20 cellular contexts compared by ENCODE assay signal in genomic region chr13:73879346-73880020, GRCh38.
A peak's percentile ranks its signal among the peaks of the same experiment; 100 is the strongest.
DNase-seq lines count a peak whose midpoint lies in the region; ATAC-seq, FAIRE-seq and TF ChIP-seq lines count a peak whose summit lies in the region.
"Had no signal": no experiment of that assay in that cellular context is flagged by ENCODE, and none has a peak within 500 bp of the region (broad histone marks: within the 10 kb centered on the region; RNA-seq: fewer than 3 reads in every experiment).

No MANE protein-coding gene starts in this region.

- peak overlapping the region; percentile 3 for H3K27ac Mint-ChIP-seq in stimulated activated memory B cell treated with anti-CD40 and anti-IgM and Interleukin-4, amounts not matched to agents 10 μg/mL and 1 μg/mL and 100 μg/mL, for 72 hours
- H3K27ac Mint-ChIP-seq in progenitor cell of endocrine pancreas: no peak overlapping the region

- peak; percentile 20 for ATAC-seq in Right ventricle myocardium inferior
- ATAC-seq in stimulated activated memory B cell treated with anti-CD40 and anti-IgM and Interleukin-4, amounts not matched to agents 10 μg/mL and 1 μg/mL and 100 μg/mL, for 72 hours: no peak
- no peak for ATAC-seq in GM19324 (IDR thresholded peaks at IDR 0.05; ENCODE audit: low FRiP score, unreplicated experiment)
- ATAC-seq: activated CD4-positive, alpha-beta T cell treated with anti-CD3 and anti-CD28 coated beads for 36 hours; right lobe of liver had no signal

- peak; percentile 73 for FAIRE-seq in endometrium (lab: Jason Lieb, UNC)
- FAIRE-seq: GM12892, islet of Langerhans had no signal

- peaks cover 20% of the 10 kb centered on the region for H3K4me1 Mint-ChIP-seq in stimulated activated memory B cell treated with anti-CD40 and anti-IgM and Interleukin-4, amounts not matched to agents 10 μg/mL and 1 μg/mL and 100 μg/mL, for 72 hours
- no peaks in the 10 kb centered on the region for H3K4me1 Mint-ChIP-seq in progenitor cell of endocrine pancreas (ENCODE audit: low read depth)

- DNase-seq in Right ventricle myocardium inferior (ENCODE audit: missing footprints): no peak
- DNase-seq in right atrium auricular region (ENCODE audit: low spot score): no peak
- peak; percentile 83 to 96 for DNase-seq in NCI-H524 (lab: John Stamatoyannopoulos, UW)
- no peak for DNase-seq in progenitor cell of endocrine pancreas (ENCODE audit: low spot score, unreplicated experiment)
- no peak for DNase-seq in head of caudate nucleus
- DNase-seq: activated CD4-positive, alpha-beta T cell treated with anti-CD3 and anti-CD28 coated beads for 36 hours; Caco-2; GDM1; heart right ventricle; NCI-H510A; occipital lobe; PC-9; right lobe of liver; stimulated activated CD4-positive, alpha-beta T cell treated with anti-CD3 and anti-CD28 coated beads, Interleukin-1b, Interleukin-23, amount 100 ng/mL, for 48 hours; T1000 had no signal

- no peaks in the 10 kb centered on the region for H3K27me3 Mint-ChIP-seq in stimulated activated memory B cell treated with anti-CD40 and anti-IgM and Interleukin-4, amounts not matched to agents 10 μg/mL and 1 μg/mL and 100 μg/mL, for 72 hours
- no peaks in the 10 kb centered on the region for H3K27me3 Mint-ChIP-seq in progenitor cell of endocrine pancreas
- H3K27me3 Mint-ChIP-seq: activated CD4-positive, alpha-beta T cell treated with anti-CD3 and anti-CD28 coated beads for 36 hours had no signal

- H3K36me3 ChIP-seq in right atrium auricular region: no peaks in the 10 kb centered on the region
- H3K36me3 ChIP-seq: heart right ventricle, right lobe of liver had no signal

- no peaks in the 10 kb centered on the region for H3K9me3 ChIP-seq in right atrium auricular region
- H3K9me3 ChIP-seq: right lobe of liver had no signal

- H3K36me3 Mint-ChIP-seq in stimulated activated memory B cell treated with anti-CD40 and anti-IgM and Interleukin-4, amounts not matched to agents 10 μg/mL and 1 μg/mL and 100 μg/mL, for 72 hours: peaks cover 22% of the 10 kb centered on the region
- peaks cover 10% of the 10 kb centered on the region for H3K36me3 Mint-ChIP-seq in progenitor cell of endocrine pancreas (ENCODE audit: insufficient read depth)

- no peaks in the 10 kb centered on the region for H3K27me3 ChIP-seq in right atrium auricular region
- H3K27me3 ChIP-seq: heart right ventricle, right lobe of liver had no signal

- TF ChIP-seq CTCF in right atrium auricular region (IDR thresholded peaks at IDR 0.05): no peak
- no peak for TF ChIP-seq CTCF in progenitor cell of endocrine pancreas (IDR thresholded peaks at IDR 0.05; ENCODE audit: unreplicated experiment)

- H3K4me3 ChIP-seq in right atrium auricular region: no peak overlapping the region
- H3K4me3 ChIP-seq: heart right ventricle, PC-9, right lobe of liver had no signal

- intact Hi-C loops in Right ventricle myocardium inferior (cut with DNase I): no loop called here
- intact Hi-C loops in head of caudate nucleus (cut with DNase I): no loop called here

- H3K27ac ChIP-seq in right atrium auricular region: no peak overlapping the region
- H3K27ac ChIP-seq: heart right ventricle, PC-9, right lobe of liver had no signal

- H3K4me3 Mint-ChIP-seq in stimulated activated memory B cell treated with anti-CD40 and anti-IgM and Interleukin-4, amounts not matched to agents 10 μg/mL and 1 μg/mL and 100 μg/mL, for 72 hours: no peak overlapping the region
- no peak overlapping the region for H3K4me3 Mint-ChIP-seq in progenitor cell of endocrine pancreas (ENCODE audit: low read depth)
- H3K4me3 Mint-ChIP-seq: activated CD4-positive, alpha-beta T cell treated with anti-CD3 and anti-CD28 coated beads for 36 hours had no signal

- peaks cover 4% of the 10 kb centered on the region for H3K9me3 Mint-ChIP-seq in stimulated activated memory B cell treated with anti-CD40 and anti-IgM and Interleukin-4, amounts not matched to agents 10 μg/mL and 1 μg/mL and 100 μg/mL, for 72 hours
- H3K9me3 Mint-ChIP-seq in progenitor cell of endocrine pancreas (ENCODE audit: low read depth): peaks cover 3% of the 10 kb centered on the region

- H3K4me1 ChIP-seq in right atrium auricular region: no peaks in the 10 kb centered on the region
- H3K4me1 ChIP-seq: Caco-2, right lobe of liver had no signal

Comparison
In these comparisons a context has a peak if more than half of its experiments do, and no peak if none do; other contexts are left out.
1. DNase-seq: peak in NCI-H524 (2 of 2); none in Right ventricle myocardium inferior (single experiment), right atrium auricular region (single experiment), progenitor cell of endocrine pancreas (single experiment) and head of caudate nucleus (0 of 42).